Comparison of ENCODE assay signal across 8 cellular contexts in genomic region chr17:45740553-45741330, GRCh38. TPM values are rescaled to one million over a fixed set of nuclear protein-coding genes. Genes with fewer than 3 reads are reported as not detected.
DNase-seq lines count a peak whose midpoint lies in the region; ATAC-seq and TF ChIP-seq lines count a peak whose summit lies in the region.

No MANE protein-coding gene starts in this region.

- no peaks in the 10 kb centered on the region for H3K9me3 ChIP-seq in Peyer's patch

- peak; percentile 36 to 50 for DNase-seq in activated T-cell treated with anti-CD3 and anti-CD28 coated beads, Interleukin-2, amount 50 U/mL, for 48 hours
- no peak for DNase-seq in activated T-cell treated with anti-CD3 and anti-CD28 coated beads, Interleukin-2, amount 50 U/mL, for 24 hours
- DNase-seq in NCI-H2029 (lab: John Stamatoyannopoulos, UW) (peak; percentile 58), hippocampal formation (lab: John Stamatoyannopoulos, UW) (peak; percentile 22 to 72), NOMO-1 treated with dmso at 0.1 percent for 144 hours (lab: John Stamatoyannopoulos, UW; ENCODE audit: unreplicated experiment) (no peak), Peyer's patch (no peak)
- peak; percentile 25 to 49 for DNase-seq in activated T-cell treated with anti-CD3 and anti-CD28 coated beads, Interleukin-2, amount 50 U/mL, for 72 hours
- DNase-seq in stimulated activated effector memory CD8-positive, alpha-beta T cell treated with anti-CD3 and anti-CD28 coated beads, Interleukin-12 subunit alpha, Interleukin-12 subunit beta, amount 100 ng/mL, for 72 hours (ENCODE audit: low spot score in 2 of 2): peak in 1 of 2 donors; percentile 59

- no peak overlapping the region for H3K27ac Mint-ChIP-seq in activated T-cell treated with anti-CD3 and anti-CD28 coated beads, Interleukin-2, amount 50 U/mL, for 24 hours
- no peak overlapping the region for H3K27ac Mint-ChIP-seq in activated T-cell treated with anti-CD3 and anti-CD28 coated beads, Interleukin-2, amount 50 U/mL, for 72 hours
- no peak overlapping the region for H3K27ac Mint-ChIP-seq in stimulated activated effector memory CD8-positive, alpha-beta T cell treated with anti-CD3 and anti-CD28 coated beads, Interleukin-12 subunit alpha, Interleukin-12 subunit beta, amount 100 ng/mL, for 72 hours

- H3K9me3 Mint-ChIP-seq in activated T-cell treated with anti-CD3 and anti-CD28 coated beads, Interleukin-2, amount 50 U/mL, for 24 hours: no peaks in the 10 kb centered on the region
- no peaks in the 10 kb centered on the region for H3K9me3 Mint-ChIP-seq in activated T-cell treated with anti-CD3 and anti-CD28 coated beads, Interleukin-2, amount 50 U/mL, for 72 hours
- no peaks in the 10 kb centered on the region for H3K9me3 Mint-ChIP-seq in stimulated activated effector memory CD8-positive, alpha-beta T cell treated with anti-CD3 and anti-CD28 coated beads, Interleukin-12 subunit alpha, Interleukin-12 subunit beta, amount 100 ng/mL, for 72 hours

- H3K27me3 Mint-ChIP-seq in activated T-cell treated with anti-CD3 and anti-CD28 coated beads, Interleukin-2, amount 50 U/mL, for 24 hours: peaks cover 27% of the 10 kb centered on the region
- peaks cover 41% of the 10 kb centered on the region for H3K27me3 Mint-ChIP-seq in activated T-cell treated with anti-CD3 and anti-CD28 coated beads, Interleukin-2, amount 50 U/mL, for 72 hours (ENCODE audit: low read depth)

- H3K4me1 ChIP-seq in Peyer's patch: no peaks in the 10 kb centered on the region

- no peaks in the 10 kb centered on the region for H3K27me3 ChIP-seq in Peyer's patch

- no peaks in the 10 kb centered on the region for H3K36me3 Mint-ChIP-seq in activated T-cell treated with anti-CD3 and anti-CD28 coated beads, Interleukin-2, amount 50 U/mL, for 24 hours (ENCODE audit: low read depth)
- no peaks in the 10 kb centered on the region for H3K36me3 Mint-ChIP-seq in activated T-cell treated with anti-CD3 and anti-CD28 coated beads, Interleukin-2, amount 50 U/mL, for 72 hours (ENCODE audit: insufficient read depth in 2 of 2)
- no peaks in the 10 kb centered on the region for H3K36me3 Mint-ChIP-seq in stimulated activated effector memory CD8-positive, alpha-beta T cell treated with anti-CD3 and anti-CD28 coated beads, Interleukin-12 subunit alpha, Interleukin-12 subunit beta, amount 100 ng/mL, for 72 hours

- H3K4me1 Mint-ChIP-seq in activated T-cell treated with anti-CD3 and anti-CD28 coated beads, Interleukin-2, amount 50 U/mL, for 24 hours (ENCODE audit: low read depth): no peaks in the 10 kb centered on the region
- H3K4me1 Mint-ChIP-seq in activated T-cell treated with anti-CD3 and anti-CD28 coated beads, Interleukin-2, amount 50 U/mL, for 72 hours (ENCODE audit: low read depth): no peaks in the 10 kb centered on the region
- H3K4me1 Mint-ChIP-seq in stimulated activated effector memory CD8-positive, alpha-beta T cell treated with anti-CD3 and anti-CD28 coated beads, Interleukin-12 subunit alpha, Interleukin-12 subunit beta, amount 100 ng/mL, for 72 hours: peaks cover 7% of the 10 kb centered on the region

- no peaks in the 10 kb centered on the region for H3K36me3 ChIP-seq in Peyer's patch

- no peak overlapping the region for H3K4me3 Mint-ChIP-seq in activated T-cell treated with anti-CD3 and anti-CD28 coated beads, Interleukin-2, amount 50 U/mL, for 24 hours
- H3K4me3 Mint-ChIP-seq in activated T-cell treated with anti-CD3 and anti-CD28 coated beads, Interleukin-2, amount 50 U/mL, for 72 hours: peak overlapping the region in 1 of 2 donors; percentile 60
- peak overlapping the region; percentile 26 for H3K4me3 Mint-ChIP-seq in stimulated activated effector memory CD8-positive, alpha-beta T cell treated with anti-CD3 and anti-CD28 coated beads, Interleukin-12 subunit alpha, Interleukin-12 subunit beta, amount 100 ng/mL, for 72 hours

- TF ChIP-seq CTCF in Peyer's patch (IDR thresholded peaks at IDR 0.05): no peak

- TF ChIP-seq POLR2A in Peyer's patch (IDR thresholded peaks at IDR 0.05): no peak

- peak; percentile 81 to 84 for ATAC-seq in activated T-cell treated with anti-CD3 and anti-CD28 coated beads, Interleukin-2, amount 50 U/mL, for 72 hours (replicated peaks in 1 of 2)
- peak; percentile 86 for ATAC-seq in stimulated activated effector memory CD8-positive, alpha-beta T cell treated with anti-CD3 and anti-CD28 coated beads, Interleukin-12 subunit alpha, Interleukin-12 subunit beta, amount 100 ng/mL, for 72 hours

- no peak overlapping the region for H3K4me3 ChIP-seq in Peyer's patch

- no peak overlapping the region for H3K27ac ChIP-seq in Peyer's patch

RNA-seq across cellular contexts. Expression of gene CRHR1, which starts 43.4 kb away (rescaled TPM):
- not detected for total RNA-seq in activated T-cell treated with anti-CD3 and anti-CD28 coated beads, Interleukin-2, amount 50 U/mL, for 72 hours
- under 1 TPM in 1 of 4 donors, not detected in 3; 0.40 TPM for total RNA-seq in Peyer's patch

Comparison
In these comparisons a context has a peak if more than half of its experiments do, and no peak if none do; other contexts are left out.
1. DNase-seq: peak in activated T-cell treated with anti-CD3 and anti-CD28 coated beads, Interleukin-2, amount 50 U/mL, for 48 hours (2 of 2), NCI-H2029 (single experiment), activated T-cell treated with anti-CD3 and anti-CD28 coated beads, Interleukin-2, amount 50 U/mL, for 72 hours (2 of 2) and hippocampal formation (2 of 2); none in activated T-cell treated with anti-CD3 and anti-CD28 coated beads, Interleukin-2, amount 50 U/mL, for 24 hours (single experiment), NOMO-1 treated with dmso at 0.1 percent for 144 hours (single experiment) and Peyer's patch (0 of 3).